In the genomic region with DNA sequence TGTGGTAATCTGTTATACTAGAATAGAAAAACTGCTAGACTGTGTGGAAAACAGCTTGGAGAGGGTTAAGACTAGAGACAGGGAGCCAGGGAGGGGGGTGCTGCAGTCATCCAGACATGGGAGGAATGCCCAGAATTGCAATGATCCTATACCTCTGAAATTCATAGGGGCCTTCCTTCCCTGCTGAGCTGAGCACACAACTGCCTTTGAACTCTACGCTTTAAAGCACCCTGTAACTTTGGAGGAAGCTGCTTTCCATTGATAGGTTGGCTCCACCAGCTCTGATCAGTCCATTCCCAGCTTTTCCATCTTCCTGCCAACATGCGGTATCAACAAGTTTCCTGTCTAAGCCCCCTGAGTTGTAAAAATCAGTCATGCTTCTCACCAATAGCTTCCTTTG, we compare ENCODE assay signal across 18 cellular contexts.
A peak's percentile ranks its signal among the peaks of the same experiment; 100 is the strongest.
DNase-seq lines count a peak whose midpoint lies in the region; ATAC-seq and TF ChIP-seq lines count a peak whose summit lies in the region.
"Had no signal": no experiment of that assay in that cellular context is flagged by ENCODE, and none has a peak within 500 bp of the region (broad histone marks: within the 10 kb centered on the region; RNA-seq: fewer than 3 reads in every experiment).

No MANE protein-coding gene starts in this region.

- TF ChIP-seq CTCF in GM23338 (conservative IDR thresholded peaks at IDR 0.05; ENCODE audit: low read depth in 2 of 2), result no peak
- no peak for TF ChIP-seq CTCF in chondrocyte (IDR thresholded peaks at IDR 0.05)
- TF ChIP-seq CTCF in mesothelial cell of epicardium (IDR thresholded peaks at IDR 0.05; ENCODE audit: unreplicated experiment), result no peak
- no peak for TF ChIP-seq CTCF in sigmoid colon (IDR thresholded peaks at IDR 0.05)
- no peak for TF ChIP-seq CTCF in tibial artery (IDR thresholded peaks at IDR 0.05)
- no peak for TF ChIP-seq CTCF in glutamatergic neuron (IDR thresholded peaks at IDR 0.05; ENCODE audit: partially characterized antibody, unreplicated experiment)

- no peak for DNase-seq in GM23338 (ENCODE audit: low spot score)
- DNase-seq in chondrocyte (ENCODE audit: low spot score), result no peak
- peak; percentile 24 for DNase-seq in kidney glomerular epithelial cell (lab: John Stamatoyannopoulos, UW)
- no peak for DNase-seq in mesothelial cell of epicardium (ENCODE audit: low spot score in 2 of 2, unreplicated experiment in 2 of 2)
- no peak for DNase-seq in stimulated activated CD4-positive, alpha-beta T cell treated with anti-CD3 and anti-CD28 coated beads, Interleukin-12 subunit alpha, Interleukin-12 subunit beta, amount 100 ng/mL, for 4 hours
- DNase-seq in sigmoid colon, result no peak
- no peak for DNase-seq in tibial artery
- DNase-seq in glutamatergic neuron, result no peak
- DNase-seq: C1 segment of cervical spinal cord; KBM-7; NCI-H1105 treated with DMSO at 0.1 percent for 48 hours; NCI-H1694; NCI-H2081 treated with DMSO at 0.1 percent for 48 hours; NCI-H748 treated with DMSO at 0.1 percent for 48 hours; NK-92 treated with Interleukin-12 subunit alpha and Interleukin-12 subunit beta, amount 100 ng/mL, for 24 hours; Right ventricle myocardium superior had no signal

- no peaks in the 10 kb centered on the region for H3K27me3 ChIP-seq in GM23338 (ENCODE audit: insufficient read depth)
- no peaks in the 10 kb centered on the region for H3K27me3 ChIP-seq in sigmoid colon
- no peaks in the 10 kb centered on the region for H3K27me3 ChIP-seq in tibial artery

- no peaks in the 10 kb centered on the region for H3K9me2 ChIP-seq in GM23338 (ENCODE audit: insufficient read depth)

- WGBS in sigmoid colon, 2 donors, result 85 to 97% methylated on average over 2 of the region's 2 CpGs

- H3K36me3 ChIP-seq in GM23338 (ENCODE audit: insufficient read depth), result no peaks in the 10 kb centered on the region
- no peaks in the 10 kb centered on the region for H3K36me3 ChIP-seq in sigmoid colon
- no peaks in the 10 kb centered on the region for H3K36me3 ChIP-seq in tibial artery
- H3K36me3 ChIP-seq: HAP-1 had no signal

- no peaks in the 10 kb centered on the region for H3F3A ChIP-seq in GM23338 (replicated peaks; ENCODE audit: low read depth)

- no peak for TF ChIP-seq EP300 in sigmoid colon (IDR thresholded peaks at IDR 0.05)

- H3K79me2 ChIP-seq in GM23338 (replicated peaks; ENCODE audit: insufficient read depth), result no peaks in the 10 kb centered on the region

- no peak overlapping the region for H2AFZ ChIP-seq in GM23338

- peak; percentile 26; the same call in 1 of the 3 replicates for ATAC-seq in GM23338
- ATAC-seq: A549 had no signal

- no peak overlapping the region for H3K27ac ChIP-seq in GM23338 (ENCODE audit: low read depth)
- no peak overlapping the region for H3K27ac ChIP-seq in sigmoid colon
- no peak overlapping the region for H3K27ac ChIP-seq in tibial artery
- H3K27ac ChIP-seq: A549 had no signal

- TF ChIP-seq POLR2A in sigmoid colon (IDR thresholded peaks at IDR 0.05), result no peak

- H3K27me3 Mint-ChIP-seq in GM23338 (ENCODE audit: insufficient read depth, low read depth, poor library complexity) (peaks cover 2% of the 10 kb centered on the region), chondrocyte (ENCODE audit: low read depth) (no peaks in the 10 kb centered on the region), mesothelial cell of epicardium (ENCODE audit: low read depth) (no peaks in the 10 kb centered on the region), glutamatergic neuron (ENCODE audit: unreplicated experiment) (no peaks in the 10 kb centered on the region)

- H3K4me1 Mint-ChIP-seq in GM23338, result peaks cover 24% of the 10 kb centered on the region
- peaks cover 37% of the 10 kb centered on the region for H3K4me1 Mint-ChIP-seq in chondrocyte (ENCODE audit: low read depth)
- peaks cover 11% of the 10 kb centered on the region for H3K4me1 Mint-ChIP-seq in mesothelial cell of epicardium
- H3K4me1 Mint-ChIP-seq in glutamatergic neuron (ENCODE audit: low read depth, unreplicated experiment), result peaks cover 17% of the 10 kb centered on the region

- H3K4me1 ChIP-seq in GM23338 (ENCODE audit: insufficient read depth), result peaks cover 10% of the 10 kb centered on the region
- peaks cover 0 to 10% (median 9%) of the 10 kb centered on the region in 4 donors for H3K4me1 ChIP-seq in sigmoid colon
- peaks cover 0 to 7% (median 2%) of the 10 kb centered on the region in 4 donors for H3K4me1 ChIP-seq in tibial artery
- H3K4me1 ChIP-seq: A549, HAP-1 had no signal

- H3K4me2 ChIP-seq in GM23338, result no peak overlapping the region; the same call in 1 of the 2 replicates
- H3K4me2 ChIP-seq: A549 had no signal

- H4K20me1 ChIP-seq in GM23338 (replicated peaks; ENCODE audit: insufficient read depth), result no peaks in the 10 kb centered on the region

- intact Hi-C loops in sigmoid colon (cut with DNase I) (no loop called here), tibial artery (cut with DNase I; ENCODE audit: low total_unique reads) (no loop called here)

- H3K4me3 ChIP-seq in GM23338 (no peak overlapping the region), sigmoid colon (no peak overlapping the region), tibial artery (no peak overlapping the region)
- H3K4me3 ChIP-seq: A549, HAP-1 had no signal

- no peaks in the 10 kb centered on the region for H3K9me3 ChIP-seq in sigmoid colon
- H3K9me3 ChIP-seq in tibial artery, result no peaks in the 10 kb centered on the region
- H3K9me3 ChIP-seq: A549, HAP-1 had no signal

- H3K27ac Mint-ChIP-seq in GM23338, result no peak overlapping the region
- H3K27ac Mint-ChIP-seq in chondrocyte (ENCODE audit: unreplicated experiment), result peak overlapping the region; percentile 5
- peak overlapping the region; percentile 6 for H3K27ac Mint-ChIP-seq in mesothelial cell of epicardium
- no peak overlapping the region for H3K27ac Mint-ChIP-seq in glutamatergic neuron (ENCODE audit: unreplicated experiment)

- H3K9me3 Mint-ChIP-seq in GM23338, result no peaks in the 10 kb centered on the region
- H3K9me3 Mint-ChIP-seq in chondrocyte (ENCODE audit: low read depth), result no peaks in the 10 kb centered on the region
- no peaks in the 10 kb centered on the region for H3K9me3 Mint-ChIP-seq in mesothelial cell of epicardium
- peaks cover 1% of the 10 kb centered on the region for H3K9me3 Mint-ChIP-seq in glutamatergic neuron (ENCODE audit: unreplicated experiment)

- H3K4me3 Mint-ChIP-seq in GM23338 (no peak overlapping the region), chondrocyte (ENCODE audit: unreplicated experiment) (no peak overlapping the region), mesothelial cell of epicardium (no peak overlapping the region), glutamatergic neuron (ENCODE audit: unreplicated experiment) (no peak overlapping the region)

- H3K36me3 Mint-ChIP-seq in GM23338 (ENCODE audit: low read depth) (no peaks in the 10 kb centered on the region), chondrocyte (ENCODE audit: low read depth) (no peaks in the 10 kb centered on the region), mesothelial cell of epicardium (no peaks in the 10 kb centered on the region), glutamatergic neuron (ENCODE audit: unreplicated experiment) (no peaks in the 10 kb centered on the region)

TF ChIP-seq in GM23338, 12 proteins besides CTCF, POLR2A, EP300 and RAD21 (continues in another document):
- TF ChIP-seq EZH2phosphoT487 (IDR thresholded peaks at IDR 0.05; ENCODE audit: unreplicated experiment) (no peak), ZNF114 (CRISPR knock-in tag; IDR thresholded peaks at IDR 0.05) (no peak), ETS1 (IDR thresholded peaks at IDR 0.05) (no peak), POLR2AphosphoS5 (IDR thresholded peaks at IDR 0.05; ENCODE audit: low read depth) (no peak)

Comparison
In these comparisons a context has a peak if more than half of its experiments do, and no peak if none do; other contexts are left out.
1. H3K27ac Mint-ChIP-seq: peak in chondrocyte (single experiment) and mesothelial cell of epicardium (single experiment); none in GM23338 (single experiment) and glutamatergic neuron (single experiment).